In genomic region chr19:35533822-35534521, GRCh38 we compare ENCODE assay signal across 10 cellular contexts. TPM values are rescaled to one million over a fixed set of nuclear protein-coding genes. Genes with fewer than 3 reads are reported as not detected.
DNase-seq lines count a peak whose midpoint lies in the region; ATAC-seq, FAIRE-seq and TF ChIP-seq lines count a peak whose summit lies in the region.
"Had no signal": no experiment of that assay in that cellular context is flagged by ENCODE, and none has a peak within 500 bp of the region (broad histone marks: within the 10 kb centered on the region; RNA-seq: fewer than 3 reads in every experiment).

No MANE protein-coding gene starts in this region.

- H3K79me1 ChIP-seq in IMR-90 (ENCODE audit: low read depth in 1 of 2, low read length in 2 of 2): no peaks in the 10 kb centered on the region

- H4K91ac ChIP-seq in IMR-90 (ENCODE audit: insufficient read depth, low read depth, low read length): no peak overlapping the region

- H3K9me3 ChIP-seq in IMR-90 (ENCODE audit: control insufficient read depth, insufficient read depth, low read length) (no peaks in the 10 kb centered on the region), HepG2 (ENCODE audit: low read length) (no peaks in the 10 kb centered on the region)

- H2BK15ac ChIP-seq in IMR-90 (ENCODE audit: low read depth, low read length): no peak overlapping the region

- TF ChIP-seq RAD21 in IMR-90 (IDR thresholded peaks at IDR 0.05; ENCODE audit: low read length) (no peak), HepG2 (CRISPR knock-in tag; IDR thresholded peaks at IDR 0.05) (no peak)

- no peak overlapping the region for H2BK120ac ChIP-seq in IMR-90 (ENCODE audit: low read depth, low read length)

- dilution Hi-C loops in IMR-90 (cut with HindIII; ENCODE audit: low sequenced_read_pairs, unreplicated experiment): no loop called here

- POLR2A ChIA-PET in IMR-90 (lab: Charles Lee; ENCODE audit: unreplicated experiment): no interaction called here
- POLR2A ChIA-PET in HepG2 (lab: Yijun Ruan, JAX): no interaction called here

- WGBS in IMR-90 (ENCODE audit: extremely low coverage in 2 of 2, insufficient read length in 1 of 2), 2 experiments: no CpG with 5 or more reads among the region's 35 CpGs
- WGBS in HepG2 (ENCODE audit: low lambda C conversion rate): 45% methylated on average over 17 of the region's 35 CpGs

- DNase-seq in IMR-90 (peak; percentile 57), HepG2 (ENCODE audit: low spot score) (peak; percentile 23), NCI-H2107 (lab: John Stamatoyannopoulos, UW) (no peak), GM03348 (ENCODE audit: low spot score) (no peak), NCI-H1105 treated with DMSO at 0.1 percent for 48 hours (lab: John Stamatoyannopoulos, UW) (no peak)
- peak; percentile 7 for DNase-seq in activated naive CD4-positive, alpha-beta T cell treated with Interleukin-2 at 50 U/mL for 16 hours
- DNase-seq: NCI-H2081 had no signal

- peak overlapping the region; percentile 45; the same call in 1 of the 2 replicates for H3K4ac ChIP-seq in IMR-90 (ENCODE audit: low read depth, low read length)

- TF ChIP-seq EP300 in HepG2 (IDR thresholded peaks at IDR 0.05; ENCODE audit: low read depth in 2 of 2, low read length in 2 of 2) (no peak), HepG2 (CRISPR knock-in tag; IDR thresholded peaks at IDR 0.05; ENCODE audit: borderline replicate concordance) (no peak)

- H2BK5ac ChIP-seq in IMR-90 (ENCODE audit: low read depth, low read length, poor library complexity, severe bottlenecking): no peak overlapping the region

- TF ChIP-seq POLR2A in IMR-90 (IDR thresholded peaks at IDR 0.05; ENCODE audit: low read depth, low read length) (no peak), HepG2 (IDR thresholded peaks at IDR 0.05; ENCODE audit: insufficient read depth in 1 of 2, low read depth in 2 of 2, low read length in 2 of 2) (no peak)

- in situ Hi-C loops in IMR-90 (cut with MboI; ENCODE audit: low sequenced_read_pairs): no loop called here
- in situ Hi-C loops in HepG2 (cut with HindIII; ENCODE audit: extremely low pct_ligation_motif_present, low pct_unique_long_range_greater_than_20kb): no loop called here

- H2AK9ac ChIP-seq in IMR-90 (replicated peaks; ENCODE audit: low read depth, low read length, poor library complexity): peak overlapping the region; percentile 92

- TF ChIP-seq CTCF in C4-2B (conservative IDR thresholded peaks at IDR 0.05): no peak
- no peak for TF ChIP-seq CTCF in IMR-90 (conservative IDR thresholded peaks at IDR 0.05; ENCODE audit: low read depth, low read length)
- no peak for TF ChIP-seq CTCF in HepG2 (CRISPR knock-in tag; IDR thresholded peaks at IDR 0.05)

- H3K36me3 ChIP-seq in IMR-90 (ENCODE audit: control insufficient read depth, insufficient read depth, low read length) (no peaks in the 10 kb centered on the region), HepG2 (replicated peaks in 1 of 2; ENCODE audit: control insufficient read depth in 1 of 2, insufficient read depth in 2 of 2, low read length in 2 of 2) (no peaks in the 10 kb centered on the region)

- peak; percentile 72 for ATAC-seq in IMR-90 (ENCODE audit: low read depth)
- ATAC-seq in HepG2: peak; percentile 66
- ATAC-seq in GM21786 (IDR thresholded peaks at IDR 0.05; ENCODE audit: unreplicated experiment): no peak

- H3K27me3 ChIP-seq in IMR-90 (ENCODE audit: control insufficient read depth, insufficient read depth, low read length): peaks cover 8% of the 10 kb centered on the region; the same call in 1 of the 2 replicates
- peaks cover 5 to 10% of the 10 kb centered on the region in 2 experiments; a peak in 4 of 5 replicates for H3K27me3 ChIP-seq in HepG2 (ENCODE audit: control insufficient read depth in 1 of 2, insufficient read depth in 2 of 2, low read length in 2 of 2)

- H3K4me3 ChIP-seq in IMR-90 (ENCODE audit: insufficient read depth, low read depth, low read length) (no peak overlapping the region), HepG2 (replicated peaks in 1 of 3; ENCODE audit: insufficient read depth in 1 of 3, low read depth in 2 of 3, low read length in 3 of 3) (peak overlapping the region in 1 of 3 experiments; percentile 26; a peak in 1 of 6 replicates)

- H4K20me1 ChIP-seq in IMR-90 (ENCODE audit: insufficient read depth, low read length): no peaks in the 10 kb centered on the region
- H4K20me1 ChIP-seq in HepG2 (ENCODE audit: insufficient read depth, low read length): no peaks in the 10 kb centered on the region

- H3K23ac ChIP-seq in IMR-90 (ENCODE audit: low read depth, low read length): peak overlapping the region; percentile 51; the same call in 1 of the 2 replicates

- H4K5ac ChIP-seq in IMR-90 (ENCODE audit: low read depth, low read length): no peak overlapping the region

- FAIRE-seq in HepG2 (lab: Jason Lieb, UNC): no peak

- H3K4me2 ChIP-seq in IMR-90 (ENCODE audit: low read depth, low read length): peak overlapping the region; percentile 78
- peak overlapping the region; percentile 51 for H3K4me2 ChIP-seq in HepG2 (ENCODE audit: low read depth, low read length)

- H2BK20ac ChIP-seq in IMR-90 (ENCODE audit: low read depth, low read length): no peak overlapping the region

- H3K9ac ChIP-seq in IMR-90 (ENCODE audit: low read depth, low read length) (no peak overlapping the region), HepG2 (ENCODE audit: insufficient read depth, low read depth, low read length) (no peak overlapping the region)

- peak overlapping the region in 1 of 2 experiments; percentile 41; a peak in 1 of 4 replicates for H4K8ac ChIP-seq in IMR-90 (ENCODE audit: low read depth in 2 of 2, low read length in 2 of 2)

- 0 out of 2 replicates have a peak overlapping the region, but pooled peaks have one; percentile 14 for H3K14ac ChIP-seq in IMR-90 (replicated peaks; ENCODE audit: low read depth, low read length)

- peaks cover 7% of the 10 kb centered on the region; the same call in 1 of the 2 replicates for H3K4me1 ChIP-seq in IMR-90 (ENCODE audit: control insufficient read depth, insufficient read depth, low read length)
- peaks cover 29% of the 10 kb centered on the region for H3K4me1 ChIP-seq in HepG2 (ENCODE audit: insufficient read depth, low read length)

- H3K79me2 ChIP-seq in HepG2 (ENCODE audit: insufficient read depth, low read length): no peaks in the 10 kb centered on the region

- CTCF ChIA-PET in IMR-90 (lab: Yijun Ruan, JAX): no interaction called here
- CTCF ChIA-PET in HepG2 (lab: Yijun Ruan, JAX; ENCODE audit: low intra/inter-chr PET ratio, low total read pairs): no interaction called here

- H2AFZ ChIP-seq in IMR-90 (replicated peaks; ENCODE audit: low read length, poor library complexity) (peak overlapping the region; percentile 86), HepG2 (ENCODE audit: low read length) (no peak overlapping the region)

- peak overlapping the region; percentile 49 for H3K27ac ChIP-seq in C4-2B
- no peak overlapping the region for H3K27ac ChIP-seq in IMR-90 (ENCODE audit: insufficient read depth, low read length)
- no peak overlapping the region for H3K27ac ChIP-seq in HepG2 (ENCODE audit: extremely low read length, insufficient read depth, low read length)

- no TSS peak for BruUV-seq in IMR-90 (replicated peaks; lab: Mats Ljungman, UMichigan)
- BruUV-seq in HepG2 (replicated peaks; lab: Mats Ljungman, UMichigan): no TSS peak

- no peak overlapping the region for H3K56ac ChIP-seq in IMR-90 (ENCODE audit: extremely low read depth, insufficient read depth, low read length)

- H3K9me1 ChIP-seq in IMR-90 (ENCODE audit: insufficient read depth, low read length): peaks cover 5% of the 10 kb centered on the region; the same call in 1 of the 2 replicates

- no peak overlapping the region for H3K18ac ChIP-seq in IMR-90 (ENCODE audit: low read depth, low read length)

- H2AK5ac ChIP-seq in IMR-90 (ENCODE audit: low read depth, low read length): 0 out of 2 replicates have a peak overlapping the region, but pooled peaks have one; percentile 21

- intact Hi-C loops in IMR-90 (cut with micrococcal nuclease): no loop called here
- intact Hi-C loops in HepG2 (cut with micrococcal nuclease; ENCODE audit: unreplicated experiment): no loop called here

RNA-seq across cellular contexts. Expression of gene GAPDHS, which starts 0.7 kb away (rescaled TPM):
- total RNA-seq in IMR-90 (2012; rRNA removed): not detected in 2 replicates
- polyA plus RNA-seq in IMR-90 (2012; rRNA removed): not detected in 2 replicates
- polyA plus RNA-seq in IMR-90 (2012; cell fraction: cytosol; rRNA removed): not detected in 2 replicates
- polyA plus RNA-seq in IMR-90 (2012; cell fraction: nucleus; rRNA removed; ENCODE audit: low replicate concordance): not detected in 2 replicates
- not detected in 2 replicates for total RNA-seq in HepG2 (2016; rRNA removed; fragmentation: Illumina TruSeq; extraction: Trizol)
- not detected in 2 replicates for total RNA-seq in HepG2 (2016; cell fraction: cytosol; rRNA removed; fragmentation: Illumina TruSeq; extraction: Trizol; ENCODE audit: low read depth)
- total RNA-seq in HepG2 (2016; cell fraction: insoluble cytoplasmic fraction; rRNA removed; fragmentation: Illumina TruSeq; extraction: Trizol): not detected in 2 replicates
- not detected in 2 replicates for total RNA-seq in HepG2 (2016; cell fraction: membrane; rRNA removed; fragmentation: Illumina TruSeq; extraction: Trizol)
- not detected in 2 replicates for total RNA-seq in HepG2 (2016; cell fraction: nucleus; rRNA removed; fragmentation: Illumina TruSeq; extraction: Trizol)
- 0.09 TPM in 1 of 2 replicates, not detected in the other for polyA plus RNA-seq in HepG2 (2011; rRNA removed)
- not detected in 2 replicates for polyA plus RNA-seq in HepG2 (2011; cell fraction: cytosol; rRNA removed)
- not detected in 2 replicates for polyA plus RNA-seq in HepG2 (2011; cell fraction: nucleus; rRNA removed)
- polyA plus RNA-seq in HepG2 (2012): not detected in 2 replicates
- polyA plus RNA-seq in HepG2 (2016; cell fraction: cytosol; fragmentation: Illumina TruSeq; extraction: Trizol; ENCODE audit: low read depth): not detected in 2 replicates
- not detected in 2 replicates for polyA plus RNA-seq in HepG2 (2016; cell fraction: insoluble cytoplasmic fraction; fragmentation: Illumina TruSeq; extraction: Trizol; ENCODE audit: low read depth)
- not detected in 2 replicates for polyA plus RNA-seq in HepG2 (2016; cell fraction: membrane; fragmentation: Illumina TruSeq; extraction: Trizol; ENCODE audit: low read depth)
- not detected in 2 replicates for polyA plus RNA-seq in HepG2 (2016; cell fraction: nucleus; fragmentation: Illumina TruSeq; extraction: Trizol; ENCODE audit: insufficient read depth, low read depth)
- polyA minus RNA-seq in HepG2 (2011; rRNA and poly(A)+ RNA removed; ENCODE audit: low replicate concordance): not detected in 2 replicates
- polyA minus RNA-seq in HepG2 (2011; cell fraction: cytosol; rRNA and poly(A)+ RNA removed): not detected in 2 replicates
- polyA minus RNA-seq in HepG2 (2011; cell fraction: nucleus; rRNA and poly(A)+ RNA removed): not detected in 2 replicates
- total RNA-seq: renal cortical epithelial cell had no signal

RNA-seq across cellular contexts. Expression of gene SBSN, which starts 5.9 kb away (rescaled TPM):
- total RNA-seq in IMR-90 (2012; rRNA removed): 0.56 and 0.72 TPM in 2 replicates
- polyA plus RNA-seq in IMR-90 (2012; rRNA removed): 6.4 and 6.9 TPM in 2 replicates
- polyA plus RNA-seq in IMR-90 (2012; cell fraction: cytosol; rRNA removed): 5.1 and 5.4 TPM in 2 replicates
- 1.8 and 3.5 TPM in 2 replicates for polyA plus RNA-seq in IMR-90 (2012; cell fraction: nucleus; rRNA removed; ENCODE audit: low replicate concordance)
- not detected in 2 replicates for total RNA-seq in HepG2 (2016; rRNA removed; fragmentation: Illumina TruSeq; extraction: Trizol)
- total RNA-seq in HepG2 (2016; cell fraction: cytosol; rRNA removed; fragmentation: Illumina TruSeq; extraction: Trizol; ENCODE audit: low read depth): not detected in 2 replicates
- total RNA-seq in HepG2 (2016; cell fraction: insoluble cytoplasmic fraction; rRNA removed; fragmentation: Illumina TruSeq; extraction: Trizol): not detected in 2 replicates
- total RNA-seq in HepG2 (2016; cell fraction: membrane; rRNA removed; fragmentation: Illumina TruSeq; extraction: Trizol): not detected in 2 replicates
- total RNA-seq in HepG2 (2016; cell fraction: nucleus; rRNA removed; fragmentation: Illumina TruSeq; extraction: Trizol): not detected in 2 replicates
- polyA plus RNA-seq in HepG2 (2011; rRNA removed): not detected in 2 replicates
- polyA plus RNA-seq in HepG2 (2011; cell fraction: cytosol; rRNA removed): not detected in 2 replicates
- not detected in 2 replicates for polyA plus RNA-seq in HepG2 (2011; cell fraction: nucleus; rRNA removed)
- polyA plus RNA-seq in HepG2 (2012): 0.16 TPM in 1 of 2 replicates, not detected in the other
- polyA plus RNA-seq in HepG2 (2016; cell fraction: cytosol; fragmentation: Illumina TruSeq; extraction: Trizol; ENCODE audit: low read depth): not detected in 2 replicates
- polyA plus RNA-seq in HepG2 (2016; cell fraction: insoluble cytoplasmic fraction; fragmentation: Illumina TruSeq; extraction: Trizol; ENCODE audit: low read depth): not detected in 2 replicates
- polyA plus RNA-seq in HepG2 (2016; cell fraction: membrane; fragmentation: Illumina TruSeq; extraction: Trizol; ENCODE audit: low read depth): not detected in 2 replicates
- not detected in 2 replicates for polyA plus RNA-seq in HepG2 (2016; cell fraction: nucleus; fragmentation: Illumina TruSeq; extraction: Trizol; ENCODE audit: insufficient read depth, low read depth)
- polyA minus RNA-seq in HepG2 (2011; rRNA and poly(A)+ RNA removed; ENCODE audit: low replicate concordance): not detected in 2 replicates
- polyA minus RNA-seq in HepG2 (2011; cell fraction: cytosol; rRNA and poly(A)+ RNA removed): not detected in 2 replicates
- polyA minus RNA-seq in HepG2 (2011; cell fraction: nucleus; rRNA and poly(A)+ RNA removed): not detected in 2 replicates

RNA-seq across cellular contexts. Expression of gene TMEM147, which starts 11.5 kb away (rescaled TPM):
- total RNA-seq in IMR-90 (2012; rRNA removed) (59.2 and 67.6 TPM in 2 replicates), HepG2 (2016; rRNA removed; fragmentation: Illumina TruSeq; extraction: Trizol) (85.8 and 141 TPM in 2 replicates)
- polyA plus RNA-seq in IMR-90 (2012; rRNA removed) (108 and 132 TPM in 2 replicates), HepG2 (2011; rRNA removed) (176 and 188 TPM in 2 replicates)
- 134 and 148 TPM in 2 replicates for polyA plus RNA-seq in IMR-90 (2012; cell fraction: cytosol; rRNA removed)
- 73.5 and 106 TPM in 2 replicates for polyA plus RNA-seq in IMR-90 (2012; cell fraction: nucleus; rRNA removed; ENCODE audit: low replicate concordance)
- total RNA-seq in HepG2 (2016; cell fraction: cytosol; rRNA removed; fragmentation: Illumina TruSeq; extraction: Trizol; ENCODE audit: low read depth): 264 and 362 TPM in 2 replicates
- 91.4 and 136 TPM in 2 replicates for total RNA-seq in HepG2 (2016; cell fraction: insoluble cytoplasmic fraction; rRNA removed; fragmentation: Illumina TruSeq; extraction: Trizol)
- total RNA-seq in HepG2 (2016; cell fraction: membrane; rRNA removed; fragmentation: Illumina TruSeq; extraction: Trizol): 202 and 264 TPM in 2 replicates
- 88.0 and 104 TPM in 2 replicates for total RNA-seq in HepG2 (2016; cell fraction: nucleus; rRNA removed; fragmentation: Illumina TruSeq; extraction: Trizol)
- polyA plus RNA-seq in HepG2 (2011; cell fraction: cytosol; rRNA removed): 174 and 213 TPM in 2 replicates
- polyA plus RNA-seq in HepG2 (2011; cell fraction: nucleus; rRNA removed): 105 and 125 TPM in 2 replicates
- polyA plus RNA-seq in HepG2 (2012): 78.4 and 132 TPM in 2 replicates
- 361 and 462 TPM in 2 replicates for polyA plus RNA-seq in HepG2 (2016; cell fraction: cytosol; fragmentation: Illumina TruSeq; extraction: Trizol; ENCODE audit: low read depth)
- polyA plus RNA-seq in HepG2 (2016; cell fraction: insoluble cytoplasmic fraction; fragmentation: Illumina TruSeq; extraction: Trizol; ENCODE audit: low read depth): 102 and 104 TPM in 2 replicates
- 235 and 269 TPM in 2 replicates for polyA plus RNA-seq in HepG2 (2016; cell fraction: membrane; fragmentation: Illumina TruSeq; extraction: Trizol; ENCODE audit: low read depth)
- polyA plus RNA-seq in HepG2 (2016; cell fraction: nucleus; fragmentation: Illumina TruSeq; extraction: Trizol; ENCODE audit: insufficient read depth, low read depth): 176 and 183 TPM in 2 replicates
- polyA minus RNA-seq in HepG2 (2011; rRNA and poly(A)+ RNA removed; ENCODE audit: low replicate concordance): 321 and 438 TPM in 2 replicates
- 44.9 and 50.7 TPM in 2 replicates for polyA minus RNA-seq in HepG2 (2011; cell fraction: cytosol; rRNA and poly(A)+ RNA removed)
- polyA minus RNA-seq in HepG2 (2011; cell fraction: nucleus; rRNA and poly(A)+ RNA removed): 18.3 and 26.4 TPM in 2 replicates

RNA-seq across cellular contexts. Expression of gene DMKN, which starts 20.5 kb away (rescaled TPM):
- 0.28 and 0.36 TPM in 2 replicates for total RNA-seq in IMR-90 (2012; rRNA removed)
- polyA plus RNA-seq in IMR-90 (2012; rRNA removed): 2.2 and 2.4 TPM in 2 replicates
- polyA plus RNA-seq in IMR-90 (2012; cell fraction: cytosol; rRNA removed): 1.8 and 3.3 TPM in 2 replicates
- 1.3 and 3.8 TPM in 2 replicates for polyA plus RNA-seq in IMR-90 (2012; cell fraction: nucleus; rRNA removed; ENCODE audit: low replicate concordance)
- 57.0 and 57.1 TPM in 2 replicates for total RNA-seq in HepG2 (2016; rRNA removed; fragmentation: Illumina TruSeq; extraction: Trizol)
- 52.1 and 71.1 TPM in 2 replicates for total RNA-seq in HepG2 (2016; cell fraction: cytosol; rRNA removed; fragmentation: Illumina TruSeq; extraction: Trizol; ENCODE audit: low read depth)
- 55.0 and 64.5 TPM in 2 replicates for total RNA-seq in HepG2 (2016; cell fraction: insoluble cytoplasmic fraction; rRNA removed; fragmentation: Illumina TruSeq; extraction: Trizol)
- 55.0 and 70.4 TPM in 2 replicates for total RNA-seq in HepG2 (2016; cell fraction: membrane; rRNA removed; fragmentation: Illumina TruSeq; extraction: Trizol)
- total RNA-seq in HepG2 (2016; cell fraction: nucleus; rRNA removed; fragmentation: Illumina TruSeq; extraction: Trizol): 35.2 and 39.1 TPM in 2 replicates
- polyA plus RNA-seq in HepG2 (2011; rRNA removed): 50.8 and 71.8 TPM in 2 replicates
- polyA plus RNA-seq in HepG2 (2011; cell fraction: cytosol; rRNA removed): 60.5 and 71.9 TPM in 2 replicates
- 113 and 144 TPM in 2 replicates for polyA plus RNA-seq in HepG2 (2011; cell fraction: nucleus; rRNA removed)
- polyA plus RNA-seq in HepG2 (2012): 58.5 and 76.3 TPM in 2 replicates
- 63.4 and 84.5 TPM in 2 replicates for polyA plus RNA-seq in HepG2 (2016; cell fraction: cytosol; fragmentation: Illumina TruSeq; extraction: Trizol; ENCODE audit: low read depth)
- 82.8 and 88.3 TPM in 2 replicates for polyA plus RNA-seq in HepG2 (2016; cell fraction: insoluble cytoplasmic fraction; fragmentation: Illumina TruSeq; extraction: Trizol; ENCODE audit: low read depth)
- 64.6 and 76.3 TPM in 2 replicates for polyA plus RNA-seq in HepG2 (2016; cell fraction: membrane; fragmentation: Illumina TruSeq; extraction: Trizol; ENCODE audit: low read depth)
- polyA plus RNA-seq in HepG2 (2016; cell fraction: nucleus; fragmentation: Illumina TruSeq; extraction: Trizol; ENCODE audit: insufficient read depth, low read depth): 74.9 and 81.7 TPM in 2 replicates
- polyA minus RNA-seq in HepG2 (2011; rRNA and poly(A)+ RNA removed; ENCODE audit: low replicate concordance): 16.2 and 41.7 TPM in 2 replicates
- polyA minus RNA-seq in HepG2 (2011; cell fraction: cytosol; rRNA and poly(A)+ RNA removed): 9.2 and 13.4 TPM in 2 replicates
- polyA minus RNA-seq in HepG2 (2011; cell fraction: nucleus; rRNA and poly(A)+ RNA removed): 36.8 and 59.8 TPM in 2 replicates

RNA-seq across cellular contexts. Expression of gene ATP4A, which starts 29.5 kb away (rescaled TPM):
- total RNA-seq in IMR-90 (2012; rRNA removed) (not detected in 2 replicates), HepG2 (2016; rRNA removed; fragmentation: Illumina TruSeq; extraction: Trizol) (0.11 TPM in 1 of 2 replicates, not detected in the other)
- polyA plus RNA-seq in IMR-90 (2012; rRNA removed) (not detected in 2 replicates), HepG2 (2011; rRNA removed) (0.08 and 0.09 TPM in 2 replicates)
- polyA plus RNA-seq in IMR-90 (2012; cell fraction: cytosol; rRNA removed): not detected in 2 replicates
- polyA plus RNA-seq in IMR-90 (2012; cell fraction: nucleus; rRNA removed; ENCODE audit: low replicate concordance): 0.10 and 0.11 TPM in 2 replicates
- not detected in 2 replicates for total RNA-seq in HepG2 (2016; cell fraction: cytosol; rRNA removed; fragmentation: Illumina TruSeq; extraction: Trizol; ENCODE audit: low read depth)
- total RNA-seq in HepG2 (2016; cell fraction: insoluble cytoplasmic fraction; rRNA removed; fragmentation: Illumina TruSeq; extraction: Trizol): 0.39 TPM in 2 replicates
- total RNA-seq in HepG2 (2016; cell fraction: membrane; rRNA removed; fragmentation: Illumina TruSeq; extraction: Trizol): 0.28 and 0.31 TPM in 2 replicates
- 0.66 TPM in 1 of 2 replicates, not detected in the other for total RNA-seq in HepG2 (2016; cell fraction: nucleus; rRNA removed; fragmentation: Illumina TruSeq; extraction: Trizol)
- 0.04 and 0.15 TPM in 2 replicates for polyA plus RNA-seq in HepG2 (2011; cell fraction: cytosol; rRNA removed)
- 0.51 and 0.69 TPM in 2 replicates for polyA plus RNA-seq in HepG2 (2011; cell fraction: nucleus; rRNA removed)
- 0.07 and 0.13 TPM in 2 replicates for polyA plus RNA-seq in HepG2 (2012)
- polyA plus RNA-seq in HepG2 (2016; cell fraction: cytosol; fragmentation: Illumina TruSeq; extraction: Trizol; ENCODE audit: low read depth): 0.07 and 0.15 TPM in 2 replicates
- 0.13 TPM in 1 of 2 replicates, not detected in the other for polyA plus RNA-seq in HepG2 (2016; cell fraction: insoluble cytoplasmic fraction; fragmentation: Illumina TruSeq; extraction: Trizol; ENCODE audit: low read depth)
- polyA plus RNA-seq in HepG2 (2016; cell fraction: membrane; fragmentation: Illumina TruSeq; extraction: Trizol; ENCODE audit: low read depth): 0.22 TPM in 1 of 2 replicates, not detected in the other
- polyA plus RNA-seq in HepG2 (2016; cell fraction: nucleus; fragmentation: Illumina TruSeq; extraction: Trizol; ENCODE audit: insufficient read depth, low read depth): 0.68 and 0.98 TPM in 2 replicates
- polyA minus RNA-seq in HepG2 (2011; rRNA and poly(A)+ RNA removed; ENCODE audit: low replicate concordance): 0.18 TPM in 1 of 2 replicates, not detected in the other
- polyA minus RNA-seq in HepG2 (2011; cell fraction: cytosol; rRNA and poly(A)+ RNA removed): not detected in 2 replicates
- 0.13 TPM in 1 of 2 replicates, not detected in the other for polyA minus RNA-seq in HepG2 (2011; cell fraction: nucleus; rRNA and poly(A)+ RNA removed)
- total RNA-seq: renal cortical epithelial cell had no signal

Comparison
In these comparisons a context has a peak if more than half of its experiments do, and no peak if none do; other contexts are left out.
1. DNase-seq: peak in IMR-90 (single experiment), activated naive CD4-positive, alpha-beta T cell treated with Interleukin-2 at 50 U/mL for 16 hours (single experiment) and HepG2 (single experiment); none in NCI-H2107 (single experiment), GM03348 (single experiment) and NCI-H1105 treated with DMSO at 0.1 percent for 48 hours (single experiment).